ENCODE assay signal across 22 cellular contexts in the genomic region with DNA sequence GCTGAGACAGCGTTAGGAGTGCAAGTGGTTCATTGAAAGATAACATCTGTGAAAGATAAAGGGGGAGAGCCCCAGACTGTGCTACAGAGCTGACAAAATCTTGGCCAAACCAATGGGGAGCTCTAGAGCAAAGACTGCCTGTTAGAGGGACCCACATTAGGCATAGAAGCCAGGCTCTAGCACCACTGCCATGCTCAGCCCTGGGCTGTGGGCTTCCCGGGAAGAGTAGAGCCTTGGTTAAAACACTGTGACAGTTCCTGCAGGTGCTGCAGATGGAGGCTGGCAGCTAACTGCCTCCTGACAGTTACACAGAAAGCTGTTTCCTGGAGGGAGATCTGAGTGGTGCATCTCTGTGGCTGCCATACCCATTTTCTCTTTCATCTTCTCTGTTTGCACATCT. TPM values are rescaled to one million over a fixed set of nuclear protein-coding genes. Genes with fewer than 3 reads are reported as not detected.
DNase-seq lines count a peak whose midpoint lies in the region; ATAC-seq and TF ChIP-seq lines count a peak whose summit lies in the region.
"Had no signal": no experiment of that assay in that cellular context is flagged by ENCODE, and none has a peak within 500 bp of the region (broad histone marks: within the 10 kb centered on the region; RNA-seq: fewer than 3 reads in every experiment).

No MANE protein-coding gene starts in this region.

- no peak overlapping the region for H3K27ac Mint-ChIP-seq in CD4-positive, alpha-beta T cell
- no peak overlapping the region for H3K27ac Mint-ChIP-seq in activated T-helper 2 cell treated with anti-CD3 and anti-CD28 coated beads, Interferon-gamma antibody, Interleukin-2, Interleukin-4, amounts not matched to agents 10 μg/mL and 5 μg/mL and 100 μg/mL, durations not matched to agents 14 hours and 24 hours and 36 hours
- H3K27ac Mint-ChIP-seq: CD8-positive, alpha-beta T cell; stimulated activated memory B cell treated with anti-CD40 and anti-IgM and Interleukin-4, amounts not matched to agents 10 μg/mL and 1 μg/mL and 100 μg/mL, for 72 hours; type B pancreatic cell had no signal

- POLR2A ChIA-PET in CD4-positive, alpha-beta T cell (lab: Charles Lee) = interaction anchor here (1.3 kb wide), 1 partner anchor 19 kb away, joined by 6 read pairs; no protein-coding TSS in a partner anchor

- H3K36me3 ChIP-seq in mucosa of descending colon (ENCODE audit: low read depth) = no peaks in the 10 kb centered on the region
- H3K36me3 ChIP-seq: adrenal gland, cardiac muscle cell, left lung, neutrophil, spleen had no signal

- no peak overlapping the region for H3K4me3 ChIP-seq in mucosa of descending colon
- H3K4me3 ChIP-seq: adrenal gland, cardiac muscle cell, left lung, PC-9, spleen had no signal

- CTCF ChIA-PET in CD4-positive, alpha-beta T cell (lab: Charles Lee) = interaction anchor here (0.9 to 1.6 kb wide), 5 partner anchors 9 to 19 kb away, joined by 3 to 4 read pairs (median 3); no protein-coding TSS in a partner anchor

- peaks cover 14% of the 10 kb centered on the region for H3K4me1 Mint-ChIP-seq in CD4-positive, alpha-beta T cell (ENCODE audit: low read depth)
- peaks cover 53% of the 10 kb centered on the region for H3K4me1 Mint-ChIP-seq in activated T-helper 2 cell treated with anti-CD3 and anti-CD28 coated beads, Interferon-gamma antibody, Interleukin-2, Interleukin-4, amounts not matched to agents 10 μg/mL and 5 μg/mL and 100 μg/mL, durations not matched to agents 14 hours and 24 hours and 36 hours (ENCODE audit: low read depth)
- H3K4me1 Mint-ChIP-seq: stimulated activated memory B cell treated with anti-CD40 and anti-IgM and Interleukin-4, amounts not matched to agents 10 μg/mL and 1 μg/mL and 100 μg/mL, for 72 hours had no signal

- TF ChIP-seq CTCF in CD4-positive, alpha-beta T cell (IDR thresholded peaks at IDR 0.05) = no peak
- TF ChIP-seq CTCF in GM13976 (IDR thresholded peaks at IDR 0.05; ENCODE audit: borderline replicate concordance, control extremely low read depth, extremely low read depth, insufficient read depth, missing control alignments) (no peak), mucosa of descending colon (IDR thresholded peaks at IDR 0.05) (no peak)

- no peaks in the 10 kb centered on the region for H3K9me3 ChIP-seq in CD4-positive, alpha-beta T cell (ENCODE audit: control insufficient read depth, low read length)
- no peaks in the 10 kb centered on the region for H3K9me3 ChIP-seq in mucosa of descending colon
- H3K9me3 ChIP-seq: adrenal gland, left lung, neutrophil, spleen had no signal

- H3K4me1 ChIP-seq in mucosa of descending colon (ENCODE audit: low read depth) = peaks cover 6% of the 10 kb centered on the region
- H3K4me1 ChIP-seq: adrenal gland, spleen had no signal

- intact Hi-C loops in CD4-positive, alpha-beta T cell (cut with DNase I, micrococcal nuclease) = no loop called here
- intact Hi-C loops in activated T-helper 2 cell treated with anti-CD3 and anti-CD28 coated beads, Interferon-gamma antibody, Interleukin-2, Interleukin-4, amounts not matched to agents 10 μg/mL and 5 μg/mL and 100 μg/mL, durations not matched to agents 14 hours and 24 hours and 36 hours (cut with micrococcal nuclease) = loop anchor here (1.0 kb wide), 2 partner anchors 9 to 19 kb away; no protein-coding TSS in a partner anchor
- intact Hi-C loops in mucosa of descending colon (cut with DNase I, micrococcal nuclease) = no loop called here

- no peaks in the 10 kb centered on the region for H3K36me3 Mint-ChIP-seq in CD4-positive, alpha-beta T cell (ENCODE audit: low read depth)
- H3K36me3 Mint-ChIP-seq in activated T-helper 2 cell treated with anti-CD3 and anti-CD28 coated beads, Interferon-gamma antibody, Interleukin-2, Interleukin-4, amounts not matched to agents 10 μg/mL and 5 μg/mL and 100 μg/mL, durations not matched to agents 14 hours and 24 hours and 36 hours (ENCODE audit: low read depth) = peaks cover 5% of the 10 kb centered on the region
- H3K36me3 Mint-ChIP-seq: CD8-positive, alpha-beta T cell; stimulated activated memory B cell treated with anti-CD40 and anti-IgM and Interleukin-4, amounts not matched to agents 10 μg/mL and 1 μg/mL and 100 μg/mL, for 72 hours; type B pancreatic cell had no signal

- H3K27me3 Mint-ChIP-seq in CD4-positive, alpha-beta T cell = no peaks in the 10 kb centered on the region
- peaks cover 17% of the 10 kb centered on the region for H3K27me3 Mint-ChIP-seq in activated T-helper 2 cell treated with anti-CD3 and anti-CD28 coated beads, Interferon-gamma antibody, Interleukin-2, Interleukin-4, amounts not matched to agents 10 μg/mL and 5 μg/mL and 100 μg/mL, durations not matched to agents 14 hours and 24 hours and 36 hours (ENCODE audit: low read depth)

- in situ Hi-C loops in GM13976 (cut with MboI; ENCODE audit: low sequenced_read_pairs, unreplicated experiment) = loop anchor here (25.0 kb wide), 1 partner anchor 484 kb away; no protein-coding TSS in a partner anchor

- peak; percentile 65 to 74 for ATAC-seq in activated CD4-positive, CD25-positive, alpha-beta regulatory T cell treated with anti-CD3 and anti-CD28 coated beads, Interleukin-2, amount 50 U/mL, for 24 hours
- ATAC-seq in CD4-positive, alpha-beta T cell (ENCODE audit: poor library complexity) = peak; percentile 26
- no peak for ATAC-seq in mucosa of descending colon
- ATAC-seq: CD8-positive, alpha-beta T cell; esophagus mucosa; HCT116; left lung; stimulated activated memory B cell treated with anti-CD40 and anti-IgM and Interleukin-4, amounts not matched to agents 10 μg/mL and 1 μg/mL and 100 μg/mL, for 72 hours had no signal

- no peaks in the 10 kb centered on the region for H3K9me3 Mint-ChIP-seq in CD4-positive, alpha-beta T cell
- H3K9me3 Mint-ChIP-seq in activated T-helper 2 cell treated with anti-CD3 and anti-CD28 coated beads, Interferon-gamma antibody, Interleukin-2, Interleukin-4, amounts not matched to agents 10 μg/mL and 5 μg/mL and 100 μg/mL, durations not matched to agents 14 hours and 24 hours and 36 hours = no peaks in the 10 kb centered on the region
- H3K9me3 Mint-ChIP-seq: CD8-positive, alpha-beta T cell; stimulated activated memory B cell treated with anti-CD40 and anti-IgM and Interleukin-4, amounts not matched to agents 10 μg/mL and 1 μg/mL and 100 μg/mL, for 72 hours; type B pancreatic cell had no signal

- no peak for DNase-seq in activated CD4-positive, CD25-positive, alpha-beta regulatory T cell treated with anti-CD3 and anti-CD28 coated beads, Interleukin-2, amount 50 U/mL, for 72 hours
- peak in 1 of 10 experiments; percentile 19 for DNase-seq in CD4-positive, alpha-beta T cell
- DNase-seq in NCI-H1694 treated with DMSO at 0.1 percent for 48 hours (lab: John Stamatoyannopoulos, UW) = peak; percentile 44
- DNase-seq in activated T-helper 2 cell treated with anti-CD3 and anti-CD28 coated beads, Interferon-gamma antibody, Interleukin-2, Interleukin-4, amounts not matched to agents 10 μg/mL and 5 μg/mL and 100 μg/mL, durations not matched to agents 14 hours and 24 hours and 36 hours (ENCODE audit: low spot score) = peak; percentile 24
- no peak for DNase-seq in AML-193 (lab: John Stamatoyannopoulos, UW)
- no peak for DNase-seq in GM13976 (ENCODE audit: low spot score)
- DNase-seq in mucosa of descending colon = no peak
- DNase-seq: adrenal gland; CD8-positive, alpha-beta T cell; left lung; MV-4-11; NCI-H526 treated with DMSO at 0.1 percent for 48 hours; PC-9; spleen had no signal

- H3K27ac ChIP-seq in CD4-positive, alpha-beta T cell (ENCODE audit: low read depth, low read length) = no peak overlapping the region
- H3K27ac ChIP-seq: adrenal gland, cardiac muscle cell, left lung, neutrophil, PC-9, spleen had no signal

- no peak overlapping the region for H3K4me3 Mint-ChIP-seq in CD4-positive, alpha-beta T cell
- no peak overlapping the region for H3K4me3 Mint-ChIP-seq in activated T-helper 2 cell treated with anti-CD3 and anti-CD28 coated beads, Interferon-gamma antibody, Interleukin-2, Interleukin-4, amounts not matched to agents 10 μg/mL and 5 μg/mL and 100 μg/mL, durations not matched to agents 14 hours and 24 hours and 36 hours (ENCODE audit: low read depth)
- H3K4me3 Mint-ChIP-seq: CD8-positive, alpha-beta T cell; stimulated activated memory B cell treated with anti-CD40 and anti-IgM and Interleukin-4, amounts not matched to agents 10 μg/mL and 1 μg/mL and 100 μg/mL, for 72 hours; type B pancreatic cell had no signal

- H3K27me3 ChIP-seq in CD4-positive, alpha-beta T cell (ENCODE audit: control insufficient read depth, insufficient read depth, low read length) = no peaks in the 10 kb centered on the region
- H3K27me3 ChIP-seq: adrenal gland, cardiac muscle cell, left lung, spleen had no signal

RNA-seq across cellular contexts. Expression of a gene that starts 23.0 kb away (rescaled TPM):
- not detected for total RNA-seq in CD4-positive, alpha-beta T cell
- not detected in 2 replicates for total RNA-seq in activated T-helper 2 cell treated with anti-CD3 and anti-CD28 coated beads, Interferon-gamma antibody, Interleukin-2, Interleukin-4, amounts not matched to agents 10 μg/mL and 5 μg/mL and 100 μg/mL, durations not matched to agents 14 hours and 24 hours and 36 hours
- under 1 TPM in 1 of 3 donors, not detected in 2; 0.60 TPM for total RNA-seq in mucosa of descending colon
- total RNA-seq: CD8-positive, alpha-beta T cell; esophagus mucosa; PC-9; SK-MEL-5 had no signal

RNA-seq across cellular contexts. Expression of a gene that starts 36.9 kb away (rescaled TPM):
- 10 to 100 TPM; 12.3 to 13.0 TPM for total RNA-seq in CD4-positive, alpha-beta T cell
- total RNA-seq in activated T-helper 2 cell treated with anti-CD3 and anti-CD28 coated beads, Interferon-gamma antibody, Interleukin-2, Interleukin-4, amounts not matched to agents 10 μg/mL and 5 μg/mL and 100 μg/mL, durations not matched to agents 14 hours and 24 hours and 36 hours = 18.0 and 20.7 TPM in 2 replicates
- 1 to 10 TPM; 5.0 to 10.0 (median 9.3) TPM for total RNA-seq in mucosa of descending colon

Comparison
In these comparisons a context has a peak if more than half of its experiments do, and no peak if none do; other contexts are left out.
1. DNase-seq: peak in NCI-H1694 treated with DMSO at 0.1 percent for 48 hours (single experiment) and activated T-helper 2 cell treated with anti-CD3 and anti-CD28 coated beads, Interferon-gamma antibody, Interleukin-2, Interleukin-4, amounts not matched to agents 10 μg/mL and 5 μg/mL and 100 μg/mL, durations not matched to agents 14 hours and 24 hours and 36 hours (single experiment); none in activated CD4-positive, CD25-positive, alpha-beta regulatory T cell treated with anti-CD3 and anti-CD28 coated beads, Interleukin-2, amount 50 U/mL, for 72 hours (single experiment), AML-193 (0 of 2), GM13976 (single experiment) and mucosa of descending colon (0 of 3).